In the genomic region with DNA sequence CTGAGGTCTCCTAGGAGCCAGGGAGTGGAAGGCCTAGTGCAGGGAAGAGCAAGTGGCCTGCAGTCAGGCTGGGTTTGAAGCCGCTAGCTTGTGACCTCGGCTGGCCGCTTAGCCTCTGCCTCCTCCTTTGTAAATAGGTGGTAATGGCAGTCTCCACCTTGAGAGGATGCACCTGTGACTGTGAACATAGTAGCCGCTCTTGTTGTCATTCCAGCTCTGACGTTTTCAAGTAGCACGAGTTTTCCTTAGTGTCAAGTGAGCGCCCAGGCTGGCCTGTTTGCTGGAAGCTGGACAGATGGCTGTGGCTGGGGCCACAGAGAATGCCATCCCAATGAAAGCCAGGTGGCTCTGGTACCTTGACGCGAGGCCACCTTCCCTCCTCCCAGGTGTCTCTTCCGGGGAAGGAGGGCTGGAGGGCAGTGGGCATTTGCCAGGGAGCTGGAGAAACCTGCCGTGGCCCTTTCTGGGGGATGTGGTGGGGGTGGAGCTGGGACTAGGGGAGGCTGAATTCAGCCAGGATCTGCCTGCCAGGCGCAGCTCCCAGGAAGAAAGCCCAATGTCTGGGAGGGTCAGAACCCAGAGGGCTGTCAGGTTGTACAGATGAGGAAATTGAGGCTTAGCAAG, we compare ENCODE assay signal across 11 cellular contexts. TPM values are rescaled to one million over a fixed set of nuclear protein-coding genes. Genes with fewer than 3 reads are reported as not detected.
DNase-seq lines count a peak whose midpoint lies in the region; ATAC-seq and TF ChIP-seq lines count a peak whose summit lies in the region.
"Had no signal": no experiment of that assay in that cellular context is flagged by ENCODE, and none has a peak within 500 bp of the region (broad histone marks: within the 10 kb centered on the region; RNA-seq: fewer than 3 reads in every experiment).

No MANE protein-coding gene starts in this region.

- CTCF ChIA-PET in activated CD8-positive, alpha-beta memory T cell treated with anti-CD3 and anti-CD28 coated beads, Interleukin-2, amount 10 ng/mL, durations not matched to agents 7 days and 5 days (lab: Charles Lee): interaction anchor here (0.5 to 1.4 kb wide), 4 partner anchors 14 to 709 kb away, joined by 3 to 5 read pairs (median 4); no protein-coding TSS in a partner anchor

- no peaks in the 10 kb centered on the region for H3K36me3 Mint-ChIP-seq in activated CD8-positive, alpha-beta memory T cell treated with anti-CD3 and anti-CD28 coated beads, Interleukin-2, amount 10 ng/mL, durations not matched to agents 7 days and 5 days
- no peaks in the 10 kb centered on the region for H3K36me3 Mint-ChIP-seq in type B pancreatic cell

- no peaks in the 10 kb centered on the region for H3K36me3 ChIP-seq in iPS-20b (ENCODE audit: insufficient read depth, low read depth, low read length)
- H3K36me3 ChIP-seq: prostate gland had no signal

- no peak for TF ChIP-seq CTCF in type B pancreatic cell (conservative IDR thresholded peaks at IDR 0.05)

- H3K4me1 ChIP-seq in iPS-20b (ENCODE audit: insufficient read depth, low read length): peaks cover 25% of the 10 kb centered on the region
- H3K4me1 ChIP-seq: prostate gland had no signal

- no peaks in the 10 kb centered on the region for H3K9me3 Mint-ChIP-seq in activated CD8-positive, alpha-beta memory T cell treated with anti-CD3 and anti-CD28 coated beads, Interleukin-2, amount 10 ng/mL, durations not matched to agents 7 days and 5 days (ENCODE audit: low read depth)
- H3K9me3 Mint-ChIP-seq in type B pancreatic cell: no peaks in the 10 kb centered on the region

- H3K9ac ChIP-seq in iPS-20b (ENCODE audit: low read depth, low read length): peak overlapping the region; percentile 61; the same call in 1 of the 2 replicates

- no peak for ATAC-seq in activated CD8-positive, alpha-beta memory T cell treated with anti-CD3 and anti-CD28 coated beads, Interleukin-2, amount 10 ng/mL, durations not matched to agents 7 days and 5 days
- ATAC-seq in HG03045 (IDR thresholded peaks at IDR 0.05; ENCODE audit: unreplicated experiment): no peak

- H3K27ac ChIP-seq in iPS-20b (ENCODE audit: low read length): no peak overlapping the region

- H3K27ac Mint-ChIP-seq in activated CD8-positive, alpha-beta memory T cell treated with anti-CD3 and anti-CD28 coated beads, Interleukin-2, amount 10 ng/mL, durations not matched to agents 7 days and 5 days: peak overlapping the region; percentile 62
- peak overlapping the region; percentile 90 for H3K27ac Mint-ChIP-seq in type B pancreatic cell

- H3K4me1 Mint-ChIP-seq in activated CD8-positive, alpha-beta memory T cell treated with anti-CD3 and anti-CD28 coated beads, Interleukin-2, amount 10 ng/mL, durations not matched to agents 7 days and 5 days: peaks cover 14% of the 10 kb centered on the region
- H3K4me1 Mint-ChIP-seq in type B pancreatic cell (ENCODE audit: unreplicated experiment): peaks cover 20% of the 10 kb centered on the region

- H3K27me3 ChIP-seq in iPS-20b (ENCODE audit: insufficient read depth, low read length): peaks cover 44% of the 10 kb centered on the region

- H3K9me3 ChIP-seq in iPS-20b (ENCODE audit: insufficient read depth, low read depth, low read length): no peaks in the 10 kb centered on the region
- H3K9me3 ChIP-seq: prostate gland had no signal

- H3K4me3 Mint-ChIP-seq in activated CD8-positive, alpha-beta memory T cell treated with anti-CD3 and anti-CD28 coated beads, Interleukin-2, amount 10 ng/mL, durations not matched to agents 7 days and 5 days: no peak overlapping the region
- H3K4me3 Mint-ChIP-seq in type B pancreatic cell: peak overlapping the region; percentile 76

- H3K27me3 Mint-ChIP-seq in activated CD8-positive, alpha-beta memory T cell treated with anti-CD3 and anti-CD28 coated beads, Interleukin-2, amount 10 ng/mL, durations not matched to agents 7 days and 5 days: peaks cover 24% of the 10 kb centered on the region
- H3K27me3 Mint-ChIP-seq in type B pancreatic cell: peaks cover 14% of the 10 kb centered on the region

- peak overlapping the region; percentile 64; the same call in 1 of the 2 replicates for H3K4me3 ChIP-seq in iPS-20b (ENCODE audit: low read length)
- H3K4me3 ChIP-seq: prostate gland had no signal

- DNase-seq in activated CD8-positive, alpha-beta memory T cell treated with anti-CD3 and anti-CD28 coated beads, Interleukin-2, amount 10 ng/mL, durations not matched to agents 7 days and 5 days: no peak
- DNase-seq in activated CD8-positive, alpha-beta memory T cell treated with anti-CD3 and anti-CD28 coated beads for 24 hours: no peak
- DNase-seq in RPMI8226: peak; percentile 80
- DNase-seq in type B pancreatic cell (ENCODE audit: extremely low spot score, unreplicated experiment): no peak
- no peak for DNase-seq in SHP77 (lab: John Stamatoyannopoulos, UW)
- no peak for DNase-seq in activated CD4-positive, alpha-beta T cell treated with anti-CD3 and anti-CD28 coated beads for 1 hour
- DNase-seq: activated naive CD4-positive, alpha-beta T cell treated with anti-CD3 and anti-CD28 coated beads, Interleukin-2, amount 50 U/mL, for 16 hours; effector CD4-positive, alpha-beta T cell had no signal

RNA-seq across cellular contexts. Expression of a gene that starts 2.5 kb away (rescaled TPM):
- total RNA-seq in activated CD8-positive, alpha-beta memory T cell treated with anti-CD3 and anti-CD28 coated beads, Interleukin-2, amount 10 ng/mL, durations not matched to agents 7 days and 5 days: 10 to 100 TPM in 1 of 2 experiments, 1 to 10 TPM in 1; 5.3 to 11.1 TPM
- 29.1 and 80.1 TPM in 2 replicates for total RNA-seq in type B pancreatic cell (ENCODE audit: low replicate concordance)
